Comparison of ENCODE assay signal across 1 cellular context in the genomic region with DNA sequence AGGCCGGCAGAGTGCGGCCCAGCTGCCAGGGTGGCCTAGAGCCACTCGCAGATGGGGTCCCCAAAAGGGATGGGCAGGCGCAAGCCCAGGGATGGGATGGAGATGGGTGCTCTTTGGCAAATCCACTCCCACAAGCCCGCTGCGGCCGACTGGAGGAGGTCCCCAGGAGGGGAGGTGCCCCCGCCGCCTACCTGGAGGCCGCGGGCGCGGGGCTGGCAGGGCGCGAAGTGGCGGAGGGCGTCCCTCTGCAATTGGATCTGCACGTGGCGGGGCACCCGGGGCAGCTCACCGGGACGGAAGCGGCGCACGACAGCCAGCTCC.
A peak's percentile ranks its signal among the peaks of the same experiment; 100 is the strongest.
TF ChIP-seq lines count a peak whose summit lies in the region.

No MANE protein-coding gene starts in this region.

TF ChIP-seq in WTC11, 78 proteins besides CTCF, POLR2A, EP300 and RAD21 (continued from another document):
- no peak for TF ChIP-seq FOXJ3 (CRISPR knock-in tag; IDR thresholded peaks at IDR 0.05; ENCODE audit: borderline replicate concordance)
- no peak for TF ChIP-seq MYBL2 (CRISPR knock-in tag; IDR thresholded peaks at IDR 0.05)
- TF ChIP-seq NFYB (CRISPR knock-in tag; conservative IDR thresholded peaks at IDR 0.05; ENCODE audit: low read depth) = peak; percentile 54; the same call in 1 of the 2 replicates
- 0 out of 2 replicates have a peak, but pooled peaks have one; percentile 3 for TF ChIP-seq ELF4 (CRISPR knock-in tag; IDR thresholded peaks at IDR 0.05; ENCODE audit: low read depth)
- TF ChIP-seq FOXK1 (CRISPR knock-in tag; IDR thresholded peaks at IDR 0.05) = no peak; the same call in none of the 2 replicates
- peak; percentile 67; the same call in 1 of the 2 replicates for TF ChIP-seq ARID4B (CRISPR knock-in tag; IDR thresholded peaks at IDR 0.05; ENCODE audit: borderline replicate concordance)
- TF ChIP-seq, protein P1, sequence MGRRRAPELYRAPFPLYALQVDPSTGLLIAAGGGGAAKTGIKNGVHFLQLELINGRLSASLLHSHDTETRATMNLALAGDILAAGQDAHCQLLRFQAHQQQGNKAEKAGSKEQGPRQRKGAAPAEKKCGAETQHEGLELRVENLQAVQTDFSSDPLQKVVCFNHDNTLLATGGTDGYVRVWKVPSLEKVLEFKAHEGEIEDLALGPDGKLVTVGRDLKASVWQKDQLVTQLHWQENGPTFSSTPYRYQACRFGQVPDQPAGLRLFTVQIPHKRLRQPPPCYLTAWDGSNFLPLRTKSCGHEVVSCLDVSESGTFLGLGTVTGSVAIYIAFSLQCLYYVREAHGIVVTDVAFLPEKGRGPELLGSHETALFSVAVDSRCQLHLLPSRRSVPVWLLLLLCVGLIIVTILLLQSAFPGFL (CRISPR knock-in tag; IDR thresholded peaks at IDR 0.05; ENCODE audit: borderline replicate concordance) = peak; percentile 89; the same call in 1 of the 2 replicates
- no peak for TF ChIP-seq NFATC4 (CRISPR knock-in tag; IDR thresholded peaks at IDR 0.05)
- TF ChIP-seq CREM (CRISPR knock-in tag; IDR thresholded peaks at IDR 0.05) = no peak
- TF ChIP-seq RELA (CRISPR knock-in tag; IDR thresholded peaks at IDR 0.05; ENCODE audit: borderline replicate concordance) = no peak; the same call in 1 of the 2 replicates
- 0 out of 2 replicates have a peak, but pooled peaks have one; percentile 46 for TF ChIP-seq ESRRA (CRISPR knock-in tag; IDR thresholded peaks at IDR 0.05; ENCODE audit: borderline replicate concordance)
- TF ChIP-seq ZNF138 (CRISPR knock-in tag; conservative IDR thresholded peaks at IDR 0.05) = no peak
- TF ChIP-seq, protein P2, sequence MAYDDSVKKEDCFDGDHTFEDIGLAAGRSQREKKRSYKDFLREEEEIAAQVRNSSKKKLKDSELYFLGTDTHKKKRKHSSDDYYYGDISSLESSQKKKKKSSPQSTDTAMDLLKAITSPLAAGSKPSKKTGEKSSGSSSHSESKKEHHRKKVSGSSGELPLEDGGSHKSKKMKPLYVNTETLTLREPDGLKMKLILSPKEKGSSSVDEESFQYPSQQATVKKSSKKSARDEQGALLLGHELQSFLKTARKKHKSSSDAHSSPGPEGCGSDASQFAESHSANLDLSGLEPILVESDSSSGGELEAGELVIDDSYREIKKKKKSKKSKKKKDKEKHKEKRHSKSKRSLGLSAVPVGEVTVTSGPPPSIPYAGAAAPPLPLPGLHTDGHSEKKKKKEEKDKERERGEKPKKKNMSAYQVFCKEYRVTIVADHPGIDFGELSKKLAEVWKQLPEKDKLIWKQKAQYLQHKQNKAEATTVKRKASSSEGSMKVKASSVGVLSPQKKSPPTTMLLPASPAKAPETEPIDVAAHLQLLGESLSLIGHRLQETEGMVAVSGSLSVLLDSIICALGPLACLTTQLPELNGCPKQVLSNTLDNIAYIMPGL (CRISPR knock-in tag; IDR thresholded peaks at IDR 0.05) = peak; percentile 23; the same call in 1 of the 2 replicates
- TF ChIP-seq USF2 (CRISPR knock-in tag; IDR thresholded peaks at IDR 0.05) = no peak
- TF ChIP-seq, protein P3, sequence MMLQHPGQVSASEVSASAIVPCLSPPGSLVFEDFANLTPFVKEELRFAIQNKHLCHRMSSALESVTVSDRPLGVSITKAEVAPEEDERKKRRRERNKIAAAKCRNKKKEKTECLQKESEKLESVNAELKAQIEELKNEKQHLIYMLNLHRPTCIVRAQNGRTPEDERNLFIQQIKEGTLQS (CRISPR knock-in tag; conservative IDR thresholded peaks at IDR 0.05) = no peak
- TF ChIP-seq, protein P4, sequence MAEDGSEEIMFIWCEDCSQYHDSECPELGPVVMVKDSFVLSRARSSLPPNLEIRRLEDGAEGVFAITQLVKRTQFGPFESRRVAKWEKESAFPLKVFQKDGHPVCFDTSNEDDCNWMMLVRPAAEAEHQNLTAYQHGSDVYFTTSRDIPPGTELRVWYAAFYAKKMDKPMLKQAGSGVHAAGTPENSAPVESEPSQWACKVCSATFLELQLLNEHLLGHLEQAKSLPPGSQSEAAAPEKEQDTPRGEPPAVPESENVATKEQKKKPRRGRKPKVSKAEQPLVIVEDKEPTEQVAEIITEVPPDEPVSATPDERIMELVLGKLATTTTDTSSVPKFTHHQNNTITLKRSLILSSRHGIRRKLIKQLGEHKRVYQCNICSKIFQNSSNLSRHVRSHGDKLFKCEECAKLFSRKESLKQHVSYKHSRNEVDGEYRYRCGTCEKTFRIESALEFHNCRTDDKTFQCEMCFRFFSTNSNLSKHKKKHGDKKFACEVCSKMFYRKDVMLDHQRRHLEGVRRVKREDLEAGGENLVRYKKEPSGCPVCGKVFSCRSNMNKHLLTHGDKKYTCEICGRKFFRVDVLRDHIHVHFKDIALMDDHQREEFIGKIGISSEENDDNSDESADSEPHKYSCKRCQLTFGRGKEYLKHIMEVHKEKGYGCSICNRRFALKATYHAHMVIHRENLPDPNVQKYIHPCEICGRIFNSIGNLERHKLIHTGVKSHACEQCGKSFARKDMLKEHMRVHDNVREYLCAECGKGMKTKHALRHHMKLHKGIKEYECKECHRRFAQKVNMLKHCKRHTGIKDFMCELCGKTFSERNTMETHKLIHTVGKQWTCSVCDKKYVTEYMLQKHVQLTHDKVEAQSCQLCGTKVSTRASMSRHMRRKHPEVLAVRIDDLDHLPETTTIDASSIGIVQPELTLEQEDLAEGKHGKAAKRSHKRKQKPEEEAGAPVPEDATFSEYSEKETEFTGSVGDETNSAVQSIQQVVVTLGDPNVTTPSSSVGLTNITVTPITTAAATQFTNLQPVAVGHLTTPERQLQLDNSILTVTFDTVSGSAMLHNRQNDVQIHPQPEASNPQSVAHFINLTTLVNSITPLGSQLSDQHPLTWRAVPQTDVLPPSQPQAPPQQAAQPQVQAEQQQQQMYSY (CRISPR knock-in tag; IDR thresholded peaks at IDR 0.05) = no peak
- TF ChIP-seq, protein P5, sequence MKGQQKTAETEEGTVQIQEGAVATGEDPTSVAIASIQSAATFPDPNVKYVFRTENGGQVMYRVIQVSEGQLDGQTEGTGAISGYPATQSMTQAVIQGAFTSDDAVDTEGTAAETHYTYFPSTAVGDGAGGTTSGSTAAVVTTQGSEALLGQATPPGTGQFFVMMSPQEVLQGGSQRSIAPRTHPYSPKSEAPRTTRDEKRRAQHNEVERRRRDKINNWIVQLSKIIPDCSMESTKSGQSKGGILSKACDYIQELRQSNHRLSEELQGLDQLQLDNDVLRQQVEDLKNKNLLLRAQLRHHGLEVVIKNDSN (CRISPR knock-in tag; IDR thresholded peaks at IDR 0.05) = peak; percentile 42; the same call in 1 of the 2 replicates
- TF ChIP-seq, protein P6, sequence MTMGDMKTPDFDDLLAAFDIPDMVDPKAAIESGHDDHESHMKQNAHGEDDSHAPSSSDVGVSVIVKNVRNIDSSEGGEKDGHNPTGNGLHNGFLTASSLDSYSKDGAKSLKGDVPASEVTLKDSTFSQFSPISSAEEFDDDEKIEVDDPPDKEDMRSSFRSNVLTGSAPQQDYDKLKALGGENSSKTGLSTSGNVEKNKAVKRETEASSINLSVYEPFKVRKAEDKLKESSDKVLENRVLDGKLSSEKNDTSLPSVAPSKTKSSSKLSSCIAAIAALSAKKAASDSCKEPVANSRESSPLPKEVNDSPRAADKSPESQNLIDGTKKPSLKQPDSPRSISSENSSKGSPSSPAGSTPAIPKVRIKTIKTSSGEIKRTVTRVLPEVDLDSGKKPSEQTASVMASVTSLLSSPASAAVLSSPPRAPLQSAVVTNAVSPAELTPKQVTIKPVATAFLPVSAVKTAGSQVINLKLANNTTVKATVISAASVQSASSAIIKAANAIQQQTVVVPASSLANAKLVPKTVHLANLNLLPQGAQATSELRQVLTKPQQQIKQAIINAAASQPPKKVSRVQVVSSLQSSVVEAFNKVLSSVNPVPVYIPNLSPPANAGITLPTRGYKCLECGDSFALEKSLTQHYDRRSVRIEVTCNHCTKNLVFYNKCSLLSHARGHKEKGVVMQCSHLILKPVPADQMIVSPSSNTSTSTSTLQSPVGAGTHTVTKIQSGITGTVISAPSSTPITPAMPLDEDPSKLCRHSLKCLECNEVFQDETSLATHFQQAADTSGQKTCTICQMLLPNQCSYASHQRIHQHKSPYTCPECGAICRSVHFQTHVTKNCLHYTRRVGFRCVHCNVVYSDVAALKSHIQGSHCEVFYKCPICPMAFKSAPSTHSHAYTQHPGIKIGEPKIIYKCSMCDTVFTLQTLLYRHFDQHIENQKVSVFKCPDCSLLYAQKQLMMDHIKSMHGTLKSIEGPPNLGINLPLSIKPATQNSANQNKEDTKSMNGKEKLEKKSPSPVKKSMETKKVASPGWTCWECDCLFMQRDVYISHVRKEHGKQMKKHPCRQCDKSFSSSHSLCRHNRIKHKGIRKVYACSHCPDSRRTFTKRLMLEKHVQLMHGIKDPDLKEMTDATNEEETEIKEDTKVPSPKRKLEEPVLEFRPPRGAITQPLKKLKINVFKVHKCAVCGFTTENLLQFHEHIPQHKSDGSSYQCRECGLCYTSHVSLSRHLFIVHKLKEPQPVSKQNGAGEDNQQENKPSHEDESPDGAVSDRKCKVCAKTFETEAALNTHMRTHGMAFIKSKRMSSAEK (CRISPR knock-in tag; IDR thresholded peaks at IDR 0.05; ENCODE audit: borderline replicate concordance) = no peak
- no peak for TF ChIP-seq ZNF671 (CRISPR knock-in tag; IDR thresholded peaks at IDR 0.05)
- no peak for TF ChIP-seq IRF2 (CRISPR knock-in tag; IDR thresholded peaks at IDR 0.05; ENCODE audit: borderline replicate concordance, low read depth)
- TF ChIP-seq GABPB1 (CRISPR knock-in tag; IDR thresholded peaks at IDR 0.05) = peak; percentile 75
- TF ChIP-seq JUN (CRISPR knock-in tag; IDR thresholded peaks at IDR 0.05) = 0 out of 2 replicates have a peak, but pooled peaks have one; percentile 69
- peak; percentile 71; the same call in 1 of the 2 replicates for TF ChIP-seq ZNF232 (CRISPR knock-in tag; IDR thresholded peaks at IDR 0.05)
- TF ChIP-seq, protein P7, sequence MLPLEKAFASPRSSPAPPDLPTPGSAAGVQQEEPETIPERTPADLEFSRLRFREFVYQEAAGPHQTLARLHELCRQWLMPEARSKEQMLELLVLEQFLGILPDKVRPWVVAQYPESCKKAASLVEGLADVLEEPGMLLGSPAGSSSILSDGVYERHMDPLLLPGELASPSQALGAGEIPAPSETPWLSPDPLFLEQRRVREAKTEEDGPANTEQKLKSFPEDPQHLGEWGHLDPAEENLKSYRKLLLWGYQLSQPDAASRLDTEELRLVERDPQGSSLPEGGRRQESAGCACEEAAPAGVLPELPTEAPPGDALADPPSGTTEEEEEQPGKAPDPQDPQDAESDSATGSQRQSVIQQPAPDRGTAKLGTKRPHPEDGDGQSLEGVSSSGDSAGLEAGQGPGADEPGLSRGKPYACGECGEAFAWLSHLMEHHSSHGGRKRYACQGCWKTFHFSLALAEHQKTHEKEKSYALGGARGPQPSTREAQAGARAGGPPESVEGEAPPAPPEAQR (CRISPR knock-in tag; IDR thresholded peaks at IDR 0.05) = no peak
- TF ChIP-seq CREB1 (CRISPR knock-in tag; IDR thresholded peaks at IDR 0.05) = peak; percentile 34; the same call in 1 of the 2 replicates
- TF ChIP-seq TEAD4 (CRISPR knock-in tag; IDR thresholded peaks at IDR 0.05) = no peak
- TF ChIP-seq ZNF219 (CRISPR knock-in tag; IDR thresholded peaks at IDR 0.05; ENCODE audit: borderline replicate concordance) = 0 out of 2 replicates have a peak, but pooled peaks have one; percentile 53
TF ChIP-seq in WTC11: peak in this region for 19.
